Comparison of ENCODE assay signal across 19 cellular contexts in the genomic region with DNA sequence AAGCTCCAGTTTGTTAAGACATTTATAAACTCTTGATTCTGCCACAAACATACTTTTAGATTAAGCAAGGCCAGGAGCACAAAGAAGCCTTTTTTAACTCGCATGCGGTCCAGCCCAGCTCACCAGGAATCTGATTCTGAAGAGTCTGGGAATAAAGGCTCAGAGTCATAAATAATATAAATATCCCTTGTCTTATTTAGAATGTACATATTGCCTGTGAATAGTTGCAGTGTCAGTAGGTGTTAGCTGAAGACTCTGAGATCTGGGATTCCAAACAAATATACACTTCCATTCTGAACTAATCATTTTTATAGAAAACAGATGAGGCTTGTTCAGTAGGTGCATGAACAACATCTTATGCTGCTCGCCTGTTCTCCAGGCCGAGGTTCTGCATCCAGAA. TPM values are rescaled to one million over a fixed set of nuclear protein-coding genes. Genes with fewer than 3 reads are reported as not detected.
DNase-seq lines count a peak whose midpoint lies in the region; ATAC-seq and TF ChIP-seq lines count a peak whose summit lies in the region.
"Had no signal": no experiment of that assay in that cellular context is flagged by ENCODE, and none has a peak within 500 bp of the region (broad histone marks: within the 10 kb centered on the region; RNA-seq: fewer than 3 reads in every experiment).

No MANE protein-coding gene starts in this region.

- no peak overlapping the region for H3K9ac ChIP-seq in GM23248
- H3K9ac ChIP-seq: BLaER1 treated with 17β-estradiol and CSF1 and Interleukin-3, amounts not matched to agents 10 nM and 100 nM had no signal

- no peak overlapping the region for H3K4me3 ChIP-seq in AG10803 (ENCODE audit: low read length)
- H3K4me3 ChIP-seq in GM23248 = no peak overlapping the region
- no peak overlapping the region for H3K4me3 ChIP-seq in gastrocnemius medialis
- H3K4me3 ChIP-seq: BLaER1 treated with 17β-estradiol and CSF1 and Interleukin-3, amounts not matched to agents 10 nM and 100 nM; HAP-1 had no signal

- DNase-seq in AG10803 (ENCODE audit: low read depth) (peak; percentile 77), GM23248 (peak; percentile 48), epidermal melanocyte (ENCODE audit: insufficient read length, low spot score) (peak; percentile 42), gastrocnemius medialis (no peak), SK-N-DZ (ENCODE audit: low spot score) (no peak)
- DNase-seq: AML-193; BE2C; Calu3; CD4-positive, alpha-beta T cell; CD8-positive, alpha-beta memory T cell; COR-L47; DMS53; DMS79 treated with DMSO at 0.1 percent for 48 hours; GF-D8; GOT3 had no signal

- no peak for TF ChIP-seq POLR2A in gastrocnemius medialis (IDR thresholded peaks at IDR 0.05)

- no peak overlapping the region for H2AFZ ChIP-seq in GM23248

- ATAC-seq in gastrocnemius medialis (no peak), GM19324 (IDR thresholded peaks at IDR 0.05; ENCODE audit: low FRiP score, unreplicated experiment) (no peak)

- no peaks in the 10 kb centered on the region for H3K27me3 ChIP-seq in GM23248 (replicated peaks; ENCODE audit: insufficient read depth)
- H3K27me3 ChIP-seq in gastrocnemius medialis = no peaks in the 10 kb centered on the region
- H3K27me3 ChIP-seq: BE2C; BLaER1 treated with 17β-estradiol and CSF1 and Interleukin-3, amounts not matched to agents 10 nM and 100 nM had no signal

- peak overlapping the region; percentile 28 for H3K4me2 ChIP-seq in GM23248 (ENCODE audit: unreplicated experiment)
- H3K4me2 ChIP-seq: BLaER1 treated with 17β-estradiol and CSF1 and Interleukin-3, amounts not matched to agents 10 nM and 100 nM had no signal

- peaks cover 34% of the 10 kb centered on the region for H3K4me1 ChIP-seq in GM23248 (ENCODE audit: insufficient read depth)
- H3K4me1 ChIP-seq in gastrocnemius medialis = no peaks in the 10 kb centered on the region
- H3K4me1 ChIP-seq: BE2C, HAP-1 had no signal

- WGBS in GM23248 (ENCODE audit: low coverage in 1 of 2, low lambda C conversion rate in 2 of 2, missing lambda C conversion rate in 2 of 2), 2 experiments = 39 to 46% methylated on average over 4 of the region's 4 CpGs

- intact Hi-C loops in gastrocnemius medialis (cut with DNase I; ENCODE audit: low total_unique reads) = no loop called here

- H3K27ac ChIP-seq in GM23248 (peak overlapping the region; percentile 20), gastrocnemius medialis (no peak overlapping the region)
- H3K27ac ChIP-seq: 22Rv1; BLaER1 treated with 17β-estradiol and CSF1 and Interleukin-3, amounts not matched to agents 10 nM and 100 nM had no signal

- TF ChIP-seq CTCF in AG10803 (conservative IDR thresholded peaks at IDR 0.05; ENCODE audit: low read length) (no peak), gastrocnemius medialis (IDR thresholded peaks at IDR 0.05 in 4 of 5, conservative IDR thresholded peaks at IDR 0.05 in 1 of 5) (no peak)

- no peaks in the 10 kb centered on the region for H4K20me1 ChIP-seq in GM23248 (ENCODE audit: insufficient read depth)
- H4K20me1 ChIP-seq: BLaER1 treated with 17β-estradiol and CSF1 and Interleukin-3, amounts not matched to agents 10 nM and 100 nM had no signal

- H3F3A ChIP-seq in GM23248 (ENCODE audit: insufficient read depth) = peaks cover 19% of the 10 kb centered on the region; the same call in 1 of the 2 replicates

- no peaks in the 10 kb centered on the region for H3K79me2 ChIP-seq in GM23248 (ENCODE audit: insufficient read depth)

- H3K36me3 ChIP-seq in GM23248 (ENCODE audit: low read depth) (no peaks in the 10 kb centered on the region), gastrocnemius medialis (no peaks in the 10 kb centered on the region)
- H3K36me3 ChIP-seq: BE2C; BLaER1 treated with 17β-estradiol and CSF1 and Interleukin-3, amounts not matched to agents 10 nM and 100 nM; HAP-1 had no signal

- H3K9me3 ChIP-seq in GM23248 (ENCODE audit: low read depth) = no peaks in the 10 kb centered on the region
- no peaks in the 10 kb centered on the region for H3K9me3 ChIP-seq in gastrocnemius medialis
- H3K9me3 ChIP-seq: BE2C; BLaER1 treated with 17β-estradiol and CSF1 and Interleukin-3, amounts not matched to agents 10 nM and 100 nM; HAP-1 had no signal

- H3K9me2 ChIP-seq in GM23248 (ENCODE audit: insufficient read depth) = no peaks in the 10 kb centered on the region

- in situ Hi-C loops in GM23248 (cut with MboI) (no loop called here), gastrocnemius medialis (cut with MboI; ENCODE audit: low sequenced_read_pairs in 4 of 4) (no loop called here)

RNA-seq across cellular contexts. Expression of gene ELAC2, which starts 59.1 kb away (rescaled TPM):
- total RNA-seq in GM23248 (2014; rRNA removed; shearing (Covaris generic)) = 54.8 and 66.5 TPM in 2 replicates
- polyA plus RNA-seq in GM23248 (2016; fragmentation: Nextera tagmentation; extraction: Ambion mirVana) = 42.2 and 44.3 TPM in 2 replicates
- 10 to 100 TPM; 70.7 to 78.7 (median 76.2) TPM for total RNA-seq in gastrocnemius medialis
- 55.0 and 58.6 TPM in 2 replicates for polyA plus RNA-seq in SK-N-DZ (2014; cell fraction: cytosol; rRNA removed)
- 142 and 156 TPM in 2 replicates for polyA plus RNA-seq in SK-N-DZ (2014; cell fraction: nucleus; rRNA removed)

Comparison
In these comparisons a context has a peak if more than half of its experiments do, and no peak if none do; other contexts are left out.
1. DNase-seq: peak in AG10803 (single experiment), GM23248 (single experiment) and epidermal melanocyte (single experiment); none in gastrocnemius medialis (0 of 2) and SK-N-DZ (single experiment).